In the genomic region with DNA sequence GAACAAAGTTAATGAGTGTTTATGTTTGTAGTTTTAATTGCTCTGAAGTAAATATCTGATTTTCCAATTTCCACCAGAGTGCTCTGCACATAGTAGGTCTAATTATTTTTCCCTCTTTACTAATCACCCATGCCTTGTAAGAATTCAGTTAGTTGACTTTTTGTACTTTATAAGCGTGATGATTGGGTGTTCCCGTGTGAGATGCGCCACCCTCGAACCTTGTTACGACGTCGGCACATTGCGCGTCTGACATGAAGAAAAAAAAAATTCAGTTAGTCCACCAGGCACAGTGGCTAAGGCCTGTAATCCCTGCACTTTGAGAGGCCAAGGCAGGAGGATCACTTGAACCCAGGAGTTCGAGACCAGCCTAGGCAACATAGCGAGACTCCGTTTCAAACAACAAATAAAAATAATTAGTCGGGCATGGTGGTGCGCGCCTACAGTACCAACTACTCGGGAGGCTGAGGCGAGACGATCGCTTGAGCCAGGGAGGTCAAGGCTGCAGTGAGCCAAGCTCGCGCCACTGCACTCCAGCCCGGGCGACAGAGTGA, we compare ENCODE assay signal across 8 cellular contexts. TPM values are rescaled to one million over a fixed set of nuclear protein-coding genes. Genes with fewer than 3 reads are reported as not detected.
DNase-seq lines count a peak whose midpoint lies in the region; ATAC-seq, FAIRE-seq and TF ChIP-seq lines count a peak whose summit lies in the region.

No MANE protein-coding gene starts in this region.

- no peaks in the 10 kb centered on the region for H3K9me3 Mint-ChIP-seq in activated T-cell treated with anti-CD3 and anti-CD28 coated beads, Interleukin-2, amount 50 U/mL, for 4 hours
- no peaks in the 10 kb centered on the region for H3K9me3 Mint-ChIP-seq in activated naive CD8-positive, alpha-beta T cell treated with anti-CD3 and anti-CD28 coated beads, Interleukin-2, amount 50 U/mL, for 24 hours

- POLR2A ChIA-PET in HepG2 (lab: Yijun Ruan, JAX), result interaction anchor here (0.6 to 3.0 kb wide), 20 partner anchors 11 to 410 kb away, joined by 3 to 23 read pairs (median 5); partner anchors contain the start of genes BRPF1, CRELD1, FANCD2 and IRAK2

- FAIRE-seq in HepG2 (lab: Jason Lieb, UNC), result no peak

- TF ChIP-seq CTCF in HepG2 (CRISPR knock-in tag; IDR thresholded peaks at IDR 0.05) (no peak), tibial artery (IDR thresholded peaks at IDR 0.05) (no peak)

- no peaks in the 10 kb centered on the region for H3K9me3 ChIP-seq in HepG2 (ENCODE audit: low read length)
- no peaks in the 10 kb centered on the region for H3K9me3 ChIP-seq in tibial artery

- H3K4me2 ChIP-seq in HepG2 (ENCODE audit: low read depth, low read length), result peak overlapping the region; percentile 98

- H3K4me1 Mint-ChIP-seq in activated T-cell treated with anti-CD3 and anti-CD28 coated beads, Interleukin-2, amount 50 U/mL, for 4 hours (ENCODE audit: low read depth), result peaks cover 24% of the 10 kb centered on the region
- peaks cover 33% of the 10 kb centered on the region for H3K4me1 Mint-ChIP-seq in activated naive CD8-positive, alpha-beta T cell treated with anti-CD3 and anti-CD28 coated beads, Interleukin-2, amount 50 U/mL, for 24 hours

- no peak for DNase-seq in activated T-cell treated with anti-CD3 and anti-CD28 coated beads, Interleukin-2, amount 50 U/mL, for 4 hours
- DNase-seq in activated T-cell treated with anti-CD3 and anti-CD28 coated beads, Interleukin-2, amount 50 U/mL, for 1 hour, result no peak
- DNase-seq in activated naive CD8-positive, alpha-beta T cell treated with anti-CD3 and anti-CD28 coated beads, Interleukin-2, amount 50 U/mL, for 24 hours, result no peak
- no peak for DNase-seq in HepG2 (ENCODE audit: low spot score)
- peak in 1 of 2 donors; percentile 64 for DNase-seq in tibial artery
- no peak for DNase-seq in KG1 (lab: John Stamatoyannopoulos, UW)

- H3K4me3 ChIP-seq in HepG2 (replicated peaks in 1 of 3; ENCODE audit: insufficient read depth in 1 of 3, low read depth in 2 of 3, low read length in 3 of 3), result peak overlapping the region in 1 of 3 experiments; percentile 89; a peak in 2 of 6 replicates
- H3K4me3 ChIP-seq in tibial artery, result peak overlapping the region; percentile 74 to 84

- peaks cover 7% of the 10 kb centered on the region for H3K36me3 Mint-ChIP-seq in activated T-cell treated with anti-CD3 and anti-CD28 coated beads, Interleukin-2, amount 50 U/mL, for 4 hours (ENCODE audit: insufficient read depth)
- peaks cover 19% of the 10 kb centered on the region for H3K36me3 Mint-ChIP-seq in activated naive CD8-positive, alpha-beta T cell treated with anti-CD3 and anti-CD28 coated beads, Interleukin-2, amount 50 U/mL, for 24 hours (ENCODE audit: low read depth)

- no peak for TF ChIP-seq POLR2A in HepG2 (IDR thresholded peaks at IDR 0.05; ENCODE audit: insufficient read depth in 1 of 2, low read depth in 2 of 2, low read length in 2 of 2)

- no peaks in the 10 kb centered on the region for H3K36me3 ChIP-seq in HepG2 (replicated peaks in 1 of 2; ENCODE audit: control insufficient read depth in 1 of 2, insufficient read depth in 2 of 2, low read length in 2 of 2)
- H3K36me3 ChIP-seq in tibial artery, result no peaks in the 10 kb centered on the region

- CTCF ChIA-PET in HepG2 (lab: Yijun Ruan, JAX; ENCODE audit: low intra/inter-chr PET ratio, low total read pairs), result no interaction called here

- intact Hi-C loops in HepG2 (cut with micrococcal nuclease; ENCODE audit: unreplicated experiment), result no loop called here
- intact Hi-C loops in tibial artery (cut with DNase I; ENCODE audit: low total_unique reads), result no loop called here

- H3K27ac ChIP-seq in HepG2 (ENCODE audit: extremely low read length, insufficient read depth, low read length), result peak overlapping the region; percentile 17
- peak overlapping the region; percentile 93 to 94 for H3K27ac ChIP-seq in tibial artery

- H2AFZ ChIP-seq in HepG2 (ENCODE audit: low read length), result peak overlapping the region; percentile 37

- H4K20me1 ChIP-seq in HepG2 (ENCODE audit: insufficient read depth, low read length), result peaks cover 29% of the 10 kb centered on the region

- H3K4me1 ChIP-seq in HepG2 (ENCODE audit: insufficient read depth, low read length) (peaks cover 69% of the 10 kb centered on the region), tibial artery (peaks cover 0 to 36% (median 24%) of the 10 kb centered on the region in 4 donors)

- TSS peak; percentile 71 for BruUV-seq in HepG2 (replicated peaks; lab: Mats Ljungman, UMichigan)

- ATAC-seq in activated T-cell treated with anti-CD3 and anti-CD28 coated beads, Interleukin-2, amount 50 U/mL, for 4 hours, result no peak
- ATAC-seq in activated naive CD8-positive, alpha-beta T cell treated with anti-CD3 and anti-CD28 coated beads, Interleukin-2, amount 50 U/mL, for 24 hours, result no peak
- ATAC-seq in HepG2 (peak; percentile 9; the same call in 2 of the 3 replicates), GM18858 (IDR thresholded peaks at IDR 0.05; ENCODE audit: unreplicated experiment) (no peak), GM18519 (IDR thresholded peaks at IDR 0.05; ENCODE audit: low FRiP score, unreplicated experiment) (no peak)

- peaks cover 40% of the 10 kb centered on the region for H3K79me2 ChIP-seq in HepG2 (ENCODE audit: insufficient read depth, low read length)

- in situ Hi-C loops in HepG2 (cut with HindIII; ENCODE audit: extremely low pct_ligation_motif_present, low pct_unique_long_range_greater_than_20kb), result no loop called here

- no peak for TF ChIP-seq RAD21 in HepG2 (CRISPR knock-in tag; IDR thresholded peaks at IDR 0.05)

- WGBS in HepG2 (ENCODE audit: low lambda C conversion rate), result 71% methylated on average over 23 of the region's 23 CpGs

- peak overlapping the region; percentile 86 for H3K27ac Mint-ChIP-seq in activated naive CD8-positive, alpha-beta T cell treated with anti-CD3 and anti-CD28 coated beads, Interleukin-2, amount 50 U/mL, for 24 hours

- TF ChIP-seq EP300 in HepG2 (IDR thresholded peaks at IDR 0.05; ENCODE audit: low read depth in 2 of 2, low read length in 2 of 2), result no peak
- no peak for TF ChIP-seq EP300 in HepG2 (CRISPR knock-in tag; IDR thresholded peaks at IDR 0.05; ENCODE audit: borderline replicate concordance)

- H3K27me3 ChIP-seq in HepG2 (ENCODE audit: control insufficient read depth in 1 of 2, insufficient read depth in 2 of 2, low read length in 2 of 2), result no peaks in the 10 kb centered on the region
- no peaks in the 10 kb centered on the region for H3K27me3 ChIP-seq in tibial artery

- H3K27me3 Mint-ChIP-seq in activated T-cell treated with anti-CD3 and anti-CD28 coated beads, Interleukin-2, amount 50 U/mL, for 4 hours (ENCODE audit: low read depth), result no peaks in the 10 kb centered on the region
- H3K27me3 Mint-ChIP-seq in activated naive CD8-positive, alpha-beta T cell treated with anti-CD3 and anti-CD28 coated beads, Interleukin-2, amount 50 U/mL, for 24 hours, result no peaks in the 10 kb centered on the region

- H3K4me3 Mint-ChIP-seq in activated T-cell treated with anti-CD3 and anti-CD28 coated beads, Interleukin-2, amount 50 U/mL, for 4 hours, result peak overlapping the region; percentile 90
- H3K4me3 Mint-ChIP-seq in activated naive CD8-positive, alpha-beta T cell treated with anti-CD3 and anti-CD28 coated beads, Interleukin-2, amount 50 U/mL, for 24 hours, result peak overlapping the region; percentile 95

- peak overlapping the region; percentile 89 for H3K9ac ChIP-seq in HepG2 (ENCODE audit: insufficient read depth, low read depth, low read length)

RNA-seq across cellular contexts. Expression of gene VHL, which starts 0.5 kb away (rescaled TPM):
- 10 to 100 TPM; 29.6 to 32.7 (median 30.4) TPM for total RNA-seq in activated T-cell treated with anti-CD3 and anti-CD28 coated beads, Interleukin-2, amount 50 U/mL, for 4 hours
- total RNA-seq in HepG2 (2016; rRNA removed; fragmentation: Illumina TruSeq; extraction: Trizol), result 51.7 and 64.4 TPM in 2 replicates
- 9.3 and 10.4 TPM in 2 replicates for total RNA-seq in HepG2 (2016; cell fraction: cytosol; rRNA removed; fragmentation: Illumina TruSeq; extraction: Trizol; ENCODE audit: low read depth)
- 51.6 and 58.3 TPM in 2 replicates for total RNA-seq in HepG2 (2016; cell fraction: insoluble cytoplasmic fraction; rRNA removed; fragmentation: Illumina TruSeq; extraction: Trizol)
- 50.5 and 52.2 TPM in 2 replicates for total RNA-seq in HepG2 (2016; cell fraction: membrane; rRNA removed; fragmentation: Illumina TruSeq; extraction: Trizol)
- total RNA-seq in HepG2 (2016; cell fraction: nucleus; rRNA removed; fragmentation: Illumina TruSeq; extraction: Trizol), result 34.3 and 34.9 TPM in 2 replicates
- 23.5 and 24.2 TPM in 2 replicates for polyA plus RNA-seq in HepG2 (2011; rRNA removed)
- polyA plus RNA-seq in HepG2 (2011; cell fraction: cytosol; rRNA removed), result 11.8 and 18.6 TPM in 2 replicates
- polyA plus RNA-seq in HepG2 (2011; cell fraction: nucleus; rRNA removed), result 10.9 and 13.2 TPM in 2 replicates
- 40.2 and 41.2 TPM in 2 replicates for polyA plus RNA-seq in HepG2 (2012)
- polyA plus RNA-seq in HepG2 (2016; cell fraction: cytosol; fragmentation: Illumina TruSeq; extraction: Trizol; ENCODE audit: low read depth), result 6.7 and 9.7 TPM in 2 replicates
- polyA plus RNA-seq in HepG2 (2016; cell fraction: insoluble cytoplasmic fraction; fragmentation: Illumina TruSeq; extraction: Trizol; ENCODE audit: low read depth), result 60.6 and 64.6 TPM in 2 replicates
- polyA plus RNA-seq in HepG2 (2016; cell fraction: membrane; fragmentation: Illumina TruSeq; extraction: Trizol; ENCODE audit: low read depth), result 33.5 and 35.8 TPM in 2 replicates
- 53.4 and 54.4 TPM in 2 replicates for polyA plus RNA-seq in HepG2 (2016; cell fraction: nucleus; fragmentation: Illumina TruSeq; extraction: Trizol; ENCODE audit: insufficient read depth, low read depth)
- polyA minus RNA-seq in HepG2 (2011; rRNA and poly(A)+ RNA removed; ENCODE audit: low replicate concordance), result 22.0 and 26.6 TPM in 2 replicates
- polyA minus RNA-seq in HepG2 (2011; cell fraction: cytosol; rRNA and poly(A)+ RNA removed), result 15.5 and 17.2 TPM in 2 replicates
- polyA minus RNA-seq in HepG2 (2011; cell fraction: nucleus; rRNA and poly(A)+ RNA removed), result 13.1 and 13.4 TPM in 2 replicates

RNA-seq across cellular contexts. Expression of gene IRAK2, which starts 23.6 kb away (rescaled TPM):
- 1 to 10 TPM; 2.1 to 3.8 (median 3.0) TPM for total RNA-seq in activated T-cell treated with anti-CD3 and anti-CD28 coated beads, Interleukin-2, amount 50 U/mL, for 4 hours
- 13.1 and 15.3 TPM in 2 replicates for total RNA-seq in HepG2 (2016; rRNA removed; fragmentation: Illumina TruSeq; extraction: Trizol)
- 1.5 and 1.7 TPM in 2 replicates for total RNA-seq in HepG2 (2016; cell fraction: cytosol; rRNA removed; fragmentation: Illumina TruSeq; extraction: Trizol; ENCODE audit: low read depth)
- total RNA-seq in HepG2 (2016; cell fraction: insoluble cytoplasmic fraction; rRNA removed; fragmentation: Illumina TruSeq; extraction: Trizol), result 12.7 and 14.4 TPM in 2 replicates
- total RNA-seq in HepG2 (2016; cell fraction: membrane; rRNA removed; fragmentation: Illumina TruSeq; extraction: Trizol), result 5.2 TPM in 2 replicates
- total RNA-seq in HepG2 (2016; cell fraction: nucleus; rRNA removed; fragmentation: Illumina TruSeq; extraction: Trizol), result 8.0 and 8.2 TPM in 2 replicates
- 23.3 and 27.9 TPM in 2 replicates for polyA plus RNA-seq in HepG2 (2011; rRNA removed)
- polyA plus RNA-seq in HepG2 (2011; cell fraction: cytosol; rRNA removed), result 20.5 and 24.9 TPM in 2 replicates
- 10.1 and 12.7 TPM in 2 replicates for polyA plus RNA-seq in HepG2 (2011; cell fraction: nucleus; rRNA removed)
- 12.4 and 13.3 TPM in 2 replicates for polyA plus RNA-seq in HepG2 (2012)
- 0.59 and 0.79 TPM in 2 replicates for polyA plus RNA-seq in HepG2 (2016; cell fraction: cytosol; fragmentation: Illumina TruSeq; extraction: Trizol; ENCODE audit: low read depth)
- polyA plus RNA-seq in HepG2 (2016; cell fraction: insoluble cytoplasmic fraction; fragmentation: Illumina TruSeq; extraction: Trizol; ENCODE audit: low read depth), result 11.6 and 13.6 TPM in 2 replicates
- polyA plus RNA-seq in HepG2 (2016; cell fraction: membrane; fragmentation: Illumina TruSeq; extraction: Trizol; ENCODE audit: low read depth), result 1.8 and 2.2 TPM in 2 replicates
- 9.0 and 10.2 TPM in 2 replicates for polyA plus RNA-seq in HepG2 (2016; cell fraction: nucleus; fragmentation: Illumina TruSeq; extraction: Trizol; ENCODE audit: insufficient read depth, low read depth)
- polyA minus RNA-seq in HepG2 (2011; rRNA and poly(A)+ RNA removed; ENCODE audit: low replicate concordance), result 11.7 and 37.7 TPM in 2 replicates
- 15.0 and 20.4 TPM in 2 replicates for polyA minus RNA-seq in HepG2 (2011; cell fraction: cytosol; rRNA and poly(A)+ RNA removed)
- 9.5 and 12.4 TPM in 2 replicates for polyA minus RNA-seq in HepG2 (2011; cell fraction: nucleus; rRNA and poly(A)+ RNA removed)

RNA-seq across cellular contexts. Expression of gene BRK1, which starts 25.6 kb away (rescaled TPM):
- 100 to 1,000 TPM in 1 of 3 donors, 10 to 100 TPM in 2; 93.5 to 104 (median 96.6) TPM for total RNA-seq in activated T-cell treated with anti-CD3 and anti-CD28 coated beads, Interleukin-2, amount 50 U/mL, for 4 hours
- total RNA-seq in HepG2 (2016; rRNA removed; fragmentation: Illumina TruSeq; extraction: Trizol), result 118 and 146 TPM in 2 replicates
- 146 and 148 TPM in 2 replicates for total RNA-seq in HepG2 (2016; cell fraction: cytosol; rRNA removed; fragmentation: Illumina TruSeq; extraction: Trizol; ENCODE audit: low read depth)
- total RNA-seq in HepG2 (2016; cell fraction: insoluble cytoplasmic fraction; rRNA removed; fragmentation: Illumina TruSeq; extraction: Trizol), result 118 and 151 TPM in 2 replicates
- total RNA-seq in HepG2 (2016; cell fraction: membrane; rRNA removed; fragmentation: Illumina TruSeq; extraction: Trizol), result 186 and 189 TPM in 2 replicates
- 41.5 and 47.1 TPM in 2 replicates for total RNA-seq in HepG2 (2016; cell fraction: nucleus; rRNA removed; fragmentation: Illumina TruSeq; extraction: Trizol)
- 137 and 155 TPM in 2 replicates for polyA plus RNA-seq in HepG2 (2011; rRNA removed)
- polyA plus RNA-seq in HepG2 (2011; cell fraction: cytosol; rRNA removed), result 149 and 188 TPM in 2 replicates
- polyA plus RNA-seq in HepG2 (2011; cell fraction: nucleus; rRNA removed), result 30.9 and 35.8 TPM in 2 replicates
- polyA plus RNA-seq in HepG2 (2012), result 174 and 211 TPM in 2 replicates
- polyA plus RNA-seq in HepG2 (2016; cell fraction: cytosol; fragmentation: Illumina TruSeq; extraction: Trizol; ENCODE audit: low read depth), result 215 and 222 TPM in 2 replicates
- 201 and 202 TPM in 2 replicates for polyA plus RNA-seq in HepG2 (2016; cell fraction: insoluble cytoplasmic fraction; fragmentation: Illumina TruSeq; extraction: Trizol; ENCODE audit: low read depth)
- polyA plus RNA-seq in HepG2 (2016; cell fraction: membrane; fragmentation: Illumina TruSeq; extraction: Trizol; ENCODE audit: low read depth), result 234 TPM in 2 replicates
- polyA plus RNA-seq in HepG2 (2016; cell fraction: nucleus; fragmentation: Illumina TruSeq; extraction: Trizol; ENCODE audit: insufficient read depth, low read depth), result 91.3 and 95.5 TPM in 2 replicates
- 60.0 and 70.0 TPM in 2 replicates for polyA minus RNA-seq in HepG2 (2011; rRNA and poly(A)+ RNA removed; ENCODE audit: low replicate concordance)
- 36.4 and 40.6 TPM in 2 replicates for polyA minus RNA-seq in HepG2 (2011; cell fraction: cytosol; rRNA and poly(A)+ RNA removed)
- polyA minus RNA-seq in HepG2 (2011; cell fraction: nucleus; rRNA and poly(A)+ RNA removed), result 21.4 and 27.1 TPM in 2 replicates

RNA-seq across cellular contexts. Expression of gene FANCD2OS, which starts 33.0 kb away (rescaled TPM):
- total RNA-seq in activated T-cell treated with anti-CD3 and anti-CD28 coated beads, Interleukin-2, amount 50 U/mL, for 4 hours, result not detected
- total RNA-seq in HepG2 (2016; rRNA removed; fragmentation: Illumina TruSeq; extraction: Trizol), result not detected in 2 replicates
- not detected in 2 replicates for total RNA-seq in HepG2 (2016; cell fraction: cytosol; rRNA removed; fragmentation: Illumina TruSeq; extraction: Trizol; ENCODE audit: low read depth)
- not detected in 2 replicates for total RNA-seq in HepG2 (2016; cell fraction: insoluble cytoplasmic fraction; rRNA removed; fragmentation: Illumina TruSeq; extraction: Trizol)
- not detected in 2 replicates for total RNA-seq in HepG2 (2016; cell fraction: membrane; rRNA removed; fragmentation: Illumina TruSeq; extraction: Trizol)
- total RNA-seq in HepG2 (2016; cell fraction: nucleus; rRNA removed; fragmentation: Illumina TruSeq; extraction: Trizol), result not detected in 2 replicates
- polyA plus RNA-seq in HepG2 (2011; rRNA removed), result not detected in 2 replicates
- polyA plus RNA-seq in HepG2 (2011; cell fraction: cytosol; rRNA removed), result not detected in 2 replicates
- polyA plus RNA-seq in HepG2 (2011; cell fraction: nucleus; rRNA removed), result not detected in 2 replicates
- not detected in 2 replicates for polyA plus RNA-seq in HepG2 (2012)
- polyA plus RNA-seq in HepG2 (2016; cell fraction: cytosol; fragmentation: Illumina TruSeq; extraction: Trizol; ENCODE audit: low read depth), result not detected in 2 replicates
- not detected in 2 replicates for polyA plus RNA-seq in HepG2 (2016; cell fraction: insoluble cytoplasmic fraction; fragmentation: Illumina TruSeq; extraction: Trizol; ENCODE audit: low read depth)
- not detected in 2 replicates for polyA plus RNA-seq in HepG2 (2016; cell fraction: membrane; fragmentation: Illumina TruSeq; extraction: Trizol; ENCODE audit: low read depth)
- not detected in 2 replicates for polyA plus RNA-seq in HepG2 (2016; cell fraction: nucleus; fragmentation: Illumina TruSeq; extraction: Trizol; ENCODE audit: insufficient read depth, low read depth)
- not detected in 2 replicates for polyA minus RNA-seq in HepG2 (2011; rRNA and poly(A)+ RNA removed; ENCODE audit: low replicate concordance)
- not detected in 2 replicates for polyA minus RNA-seq in HepG2 (2011; cell fraction: cytosol; rRNA and poly(A)+ RNA removed)
- polyA minus RNA-seq in HepG2 (2011; cell fraction: nucleus; rRNA and poly(A)+ RNA removed), result not detected in 2 replicates
